Comparison of ENCODE assay signal across 1 cellular context in genomic region chr2:238440331-238440730, GRCh38.
TF ChIP-seq lines count a peak whose summit lies in the region.

No MANE protein-coding gene starts in this region.

TF ChIP-seq in HepG2, 621 proteins besides CTCF, POLR2A, EP300 and RAD21 (continued from another document):
- TF ChIP-seq, protein P1, sequence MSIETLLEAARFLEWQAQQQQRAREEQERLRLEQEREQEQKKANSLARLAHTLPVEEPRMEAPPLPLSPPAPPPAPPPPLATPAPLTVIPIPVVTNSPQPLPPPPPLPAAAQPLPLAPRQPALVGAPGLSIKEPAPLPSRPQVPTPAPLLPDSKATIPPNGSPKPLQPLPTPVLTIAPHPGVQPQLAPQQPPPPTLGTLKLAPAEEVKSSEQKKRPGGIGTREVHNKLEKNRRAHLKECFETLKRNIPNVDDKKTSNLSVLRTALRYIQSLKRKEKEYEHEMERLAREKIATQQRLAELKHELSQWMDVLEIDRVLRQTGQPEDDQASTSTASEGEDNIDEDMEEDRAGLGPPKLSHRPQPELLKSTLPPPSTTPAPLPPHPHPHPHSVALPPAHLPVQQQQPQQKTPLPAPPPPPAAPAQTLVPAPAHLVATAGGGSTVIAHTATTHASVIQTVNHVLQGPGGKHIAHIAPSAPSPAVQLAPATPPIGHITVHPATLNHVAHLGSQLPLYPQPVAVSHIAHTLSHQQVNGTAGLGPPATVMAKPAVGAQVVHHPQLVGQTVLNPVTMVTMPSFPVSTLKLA (IDR thresholded peaks at IDR 0.05), result no peak
